ENCODE assay signal across 28 cellular contexts in the genomic region with DNA sequence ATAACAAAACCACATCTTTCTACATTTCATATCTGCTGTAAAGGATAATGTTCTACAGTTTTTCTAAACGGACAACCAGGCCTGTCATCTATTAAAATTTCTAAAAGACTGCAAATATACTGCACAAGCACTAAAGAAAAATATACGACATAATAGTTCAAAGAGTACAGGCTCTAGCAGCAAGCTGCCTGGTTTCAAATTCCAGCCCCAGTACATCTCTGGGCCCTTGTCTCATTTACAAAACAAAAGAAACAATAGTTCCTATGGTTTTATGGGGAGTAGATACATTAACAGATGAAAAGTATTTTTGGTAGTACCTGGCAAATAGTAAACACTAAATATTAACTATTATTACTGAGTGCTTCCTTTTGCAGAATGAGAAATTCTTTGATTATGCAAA.
"Had no signal": no experiment of that assay in that cellular context is flagged by ENCODE, and none has a peak within 500 bp of the region (broad histone marks: within the 10 kb centered on the region; RNA-seq: fewer than 3 reads in every experiment).

No MANE protein-coding gene starts in this region.

- FAIRE-seq: frontal cortex, islet of Langerhans, TTC549 had no signal

- H3K27ac ChIP-seq: adrenal gland, body of pancreas, colonic mucosa, right lobe of liver, uterus, VCaP had no signal

- H3K4me3 ChIP-seq: adrenal gland, body of pancreas, colonic mucosa, right lobe of liver, uterus had no signal

- H3K9me3 ChIP-seq: adrenal gland, body of pancreas, colonic mucosa, right lobe of liver, uterus had no signal

- H3K27me3 Mint-ChIP-seq: activated CD4-positive, alpha-beta memory T cell treated with anti-CD3 and anti-CD28 coated beads for 36 hours; activated naive CD8-positive, alpha-beta T cell treated with anti-CD3 and anti-CD28 coated beads for 36 hours; stimulated activated memory B cell treated with anti-CD40 and anti-IgM and Interleukin-4, amounts not matched to agents 10 μg/mL and 1 μg/mL and 100 μg/mL, for 72 hours; stimulated activated naive CD8-positive, alpha-beta T cell treated with anti-CD3 and anti-CD28 coated beads, Interleukin-15, amount 100 ng/mL, for 72 hours; type B pancreatic cell had no signal

- H3K36me3 ChIP-seq: uterus had no signal

- DNase-seq: activated CD4-positive, alpha-beta memory T cell treated with anti-CD3 and anti-CD28 coated beads for 36 hours; activated CD4-positive, alpha-beta T cell treated with anti-CD3 and anti-CD28 coated beads for 4 hours; activated CD8-positive, alpha-beta memory T cell treated with anti-CD3 and anti-CD28 coated beads, Interleukin-2, amount 50 U/mL, for 4 hours; activated effector memory CD4-positive, alpha-beta T cell treated with anti-CD3 and anti-CD28 coated beads, Interleukin-2, amount 50 U/mL, for 16 hours; activated naive CD4-positive, alpha-beta T cell treated with anti-CD3 and anti-CD28 coated beads for 36 hours; activated naive CD8-positive, alpha-beta T cell treated with anti-CD3 and anti-CD28 coated beads for 36 hours; activated T-cell treated with anti-CD3 and anti-CD28 coated beads, Interleukin-2, amount 50 U/mL, for 1 hour; adrenal gland; aorta; body of pancreas; colonic mucosa; effector CD8-positive, alpha-beta T cell; left ventricle myocardium superior; mammary epithelial cell; natural killer cell; right lobe of liver; stimulated activated CD4-positive, alpha-beta T cell treated with anti-CD3 and anti-CD28 coated beads, Interleukin-12 subunit alpha, Interleukin-12 subunit beta, amount 100 ng/mL, for 4 hours; stimulated activated CD4-positive, alpha-beta T cell treated with anti-CD3 and anti-CD28 coated beads, Interleukin-4, amount 100 ng/mL, for 24 hours; stimulated activated naive CD8-positive, alpha-beta T cell treated with anti-CD3 and anti-CD28 coated beads, Interleukin-15, amount 100 ng/mL, for 72 hours; substantia nigra; uterus had no signal

- H3K9me3 Mint-ChIP-seq: activated CD4-positive, alpha-beta memory T cell treated with anti-CD3 and anti-CD28 coated beads for 36 hours; activated naive CD4-positive, alpha-beta T cell treated with anti-CD3 and anti-CD28 coated beads for 36 hours; natural killer cell; stimulated activated memory B cell treated with anti-CD40 and anti-IgM and Interleukin-4, amounts not matched to agents 10 μg/mL and 1 μg/mL and 100 μg/mL, for 72 hours; type B pancreatic cell had no signal

- ATAC-seq: body of pancreas; left ventricle myocardium superior; natural killer cell; right lobe of liver; stimulated activated memory B cell treated with anti-CD40 and anti-IgM and Interleukin-4, amounts not matched to agents 10 μg/mL and 1 μg/mL and 100 μg/mL, for 72 hours; stimulated activated naive CD8-positive, alpha-beta T cell treated with anti-CD3 and anti-CD28 coated beads, Interleukin-15, amount 100 ng/mL, for 72 hours had no signal

- H3K4me3 Mint-ChIP-seq: activated CD4-positive, alpha-beta memory T cell treated with anti-CD3 and anti-CD28 coated beads for 36 hours; activated naive CD4-positive, alpha-beta T cell treated with anti-CD3 and anti-CD28 coated beads for 36 hours; activated naive CD8-positive, alpha-beta T cell treated with anti-CD3 and anti-CD28 coated beads for 36 hours; activated T-helper 1 cell treated with anti-CD3 and anti-CD28 coated beads, Interleukin-12 subunit alpha, Interleukin-12 subunit beta, Interleukin-2, Interleukin-4 antibody, amounts not matched to agents 30 ng/mL and 10 ng/mL and 1 ng/mL, durations not matched to agents 14 hours and 24 hours and 36 hours; natural killer cell; stimulated activated memory B cell treated with anti-CD40 and anti-IgM and Interleukin-4, amounts not matched to agents 10 μg/mL and 1 μg/mL and 100 μg/mL, for 72 hours; stimulated activated naive CD8-positive, alpha-beta T cell treated with anti-CD3 and anti-CD28 coated beads, Interleukin-15, amount 100 ng/mL, for 72 hours; type B pancreatic cell had no signal

- H3K27me3 ChIP-seq: adrenal gland, body of pancreas, colonic mucosa, right lobe of liver, uterus had no signal

- H3K27ac Mint-ChIP-seq: activated CD4-positive, alpha-beta memory T cell treated with anti-CD3 and anti-CD28 coated beads for 36 hours; activated naive CD4-positive, alpha-beta T cell treated with anti-CD3 and anti-CD28 coated beads for 36 hours; activated naive CD8-positive, alpha-beta T cell treated with anti-CD3 and anti-CD28 coated beads for 36 hours; stimulated activated memory B cell treated with anti-CD40 and anti-IgM and Interleukin-4, amounts not matched to agents 10 μg/mL and 1 μg/mL and 100 μg/mL, for 72 hours had no signal

- H3K4me1 ChIP-seq: adrenal gland, body of pancreas, colonic mucosa, right lobe of liver, uterus had no signal
